ENCODE assay signal across 8 cellular contexts in genomic region chr19:35936738-35937268, GRCh38. TPM values are rescaled to one million over a fixed set of nuclear protein-coding genes. Genes with fewer than 3 reads are reported as not detected.
DNase-seq lines count a peak whose midpoint lies in the region; ATAC-seq lines count a peak whose summit lies in the region.

No MANE protein-coding gene starts in this region.

- peaks cover 2% of the 10 kb centered on the region for H3K27me3 Mint-ChIP-seq in activated CD8-positive, alpha-beta T cell treated with anti-CD3 and anti-CD28 coated beads, Interleukin-2, amount 10 ng/mL, durations not matched to agents 7 days and 5 days (ENCODE audit: low read depth)
- H3K27me3 Mint-ChIP-seq in stimulated activated naive B cell treated with anti-CD40 and anti-IgM and Interleukin-4, amounts not matched to agents 10 μg/mL and 1 μg/mL and 100 μg/mL, for 72 hours: peaks cover 22 to 23% of the 10 kb centered on the region in 2 donors

- peak overlapping the region; percentile 79 for H3K4me3 Mint-ChIP-seq in activated CD8-positive, alpha-beta T cell treated with anti-CD3 and anti-CD28 coated beads, Interleukin-2, amount 10 ng/mL, durations not matched to agents 7 days and 5 days
- peak overlapping the region; percentile 53 to 63 for H3K4me3 Mint-ChIP-seq in stimulated activated naive B cell treated with anti-CD40 and anti-IgM and Interleukin-4, amounts not matched to agents 10 μg/mL and 1 μg/mL and 100 μg/mL, for 72 hours

- H3K36me3 ChIP-seq in iPS-18a (ENCODE audit: control insufficient read depth, low read depth, low read length): no peaks in the 10 kb centered on the region

- no peak overlapping the region for H3K27ac Mint-ChIP-seq in activated CD8-positive, alpha-beta T cell treated with anti-CD3 and anti-CD28 coated beads, Interleukin-2, amount 10 ng/mL, durations not matched to agents 7 days and 5 days
- H3K27ac Mint-ChIP-seq in stimulated activated naive B cell treated with anti-CD40 and anti-IgM and Interleukin-4, amounts not matched to agents 10 μg/mL and 1 μg/mL and 100 μg/mL, for 72 hours: no peak overlapping the region

- H3K4me1 Mint-ChIP-seq in activated CD8-positive, alpha-beta T cell treated with anti-CD3 and anti-CD28 coated beads, Interleukin-2, amount 10 ng/mL, durations not matched to agents 7 days and 5 days (ENCODE audit: low read depth): peaks cover 37% of the 10 kb centered on the region
- H3K4me1 Mint-ChIP-seq in stimulated activated naive B cell treated with anti-CD40 and anti-IgM and Interleukin-4, amounts not matched to agents 10 μg/mL and 1 μg/mL and 100 μg/mL, for 72 hours: peaks cover 15 to 25% of the 10 kb centered on the region in 2 donors

- DNase-seq in NCI-H2227 (lab: John Stamatoyannopoulos, UW; ENCODE audit: unreplicated experiment) (peak; percentile 80), NCI-H2227 treated with DMSO at 0.1 percent for 48 hours (lab: John Stamatoyannopoulos, UW) (no peak), NCI-H2171 treated with DMSO at 0.1 percent for 48 hours (lab: John Stamatoyannopoulos, UW) (no peak), COLO668 (lab: John Stamatoyannopoulos, UW; ENCODE audit: unreplicated experiment) (no peak)
- DNase-seq in activated CD8-positive, alpha-beta T cell treated with anti-CD3 and anti-CD28 coated beads, Interleukin-2, amount 10 ng/mL, durations not matched to agents 7 days and 5 days: no peak
- DNase-seq in stimulated activated naive B cell treated with anti-CD40 and anti-IgM and Interleukin-4, amounts not matched to agents 10 μg/mL and 1 μg/mL and 100 μg/mL, for 72 hours: no peak

- H3K27ac ChIP-seq in iPS-18a (ENCODE audit: low read length): no peak overlapping the region

- H3K4me3 ChIP-seq in iPS-18a (ENCODE audit: low read length): peak overlapping the region; percentile 83

- no peaks in the 10 kb centered on the region for H3K9me3 Mint-ChIP-seq in activated CD8-positive, alpha-beta T cell treated with anti-CD3 and anti-CD28 coated beads, Interleukin-2, amount 10 ng/mL, durations not matched to agents 7 days and 5 days (ENCODE audit: insufficient read depth)
- H3K9me3 Mint-ChIP-seq in stimulated activated naive B cell treated with anti-CD40 and anti-IgM and Interleukin-4, amounts not matched to agents 10 μg/mL and 1 μg/mL and 100 μg/mL, for 72 hours: no peaks in the 10 kb centered on the region

- H3K36me3 Mint-ChIP-seq in activated CD8-positive, alpha-beta T cell treated with anti-CD3 and anti-CD28 coated beads, Interleukin-2, amount 10 ng/mL, durations not matched to agents 7 days and 5 days (ENCODE audit: low read depth): peaks cover 8% of the 10 kb centered on the region
- no peaks in the 10 kb centered on the region for H3K36me3 Mint-ChIP-seq in stimulated activated naive B cell treated with anti-CD40 and anti-IgM and Interleukin-4, amounts not matched to agents 10 μg/mL and 1 μg/mL and 100 μg/mL, for 72 hours

- CTCF ChIA-PET in activated CD8-positive, alpha-beta T cell treated with anti-CD3 and anti-CD28 coated beads, Interleukin-2, amount 10 ng/mL, durations not matched to agents 7 days and 5 days (lab: Charles Lee): interaction anchor here (1.3 kb wide), 1 partner anchor 22 kb away, joined by 3 read pairs; no protein-coding TSS in a partner anchor

- H3K27me3 ChIP-seq in iPS-18a (ENCODE audit: control insufficient read depth, insufficient read depth, low read length): no peaks in the 10 kb centered on the region

- ATAC-seq in activated CD8-positive, alpha-beta T cell treated with anti-CD3 and anti-CD28 coated beads, Interleukin-2, amount 10 ng/mL, durations not matched to agents 7 days and 5 days: no peak
- no peak for ATAC-seq in stimulated activated naive B cell treated with anti-CD40 and anti-IgM and Interleukin-4, amounts not matched to agents 10 μg/mL and 1 μg/mL and 100 μg/mL, for 72 hours (replicated peaks)
- no peak for ATAC-seq in HG03457 (IDR thresholded peaks at IDR 0.05; ENCODE audit: unreplicated experiment)

- peaks cover 20% of the 10 kb centered on the region for H3K4me1 ChIP-seq in iPS-18a (ENCODE audit: control insufficient read depth, low read depth, low read length)

- peak overlapping the region; percentile 65 for H3K9ac ChIP-seq in iPS-18a (ENCODE audit: low read length)

- POLR2A ChIA-PET in activated CD8-positive, alpha-beta T cell treated with anti-CD3 and anti-CD28 coated beads, Interleukin-2, amount 10 ng/mL, durations not matched to agents 7 days and 5 days (lab: Charles Lee): no interaction called here

- H3K9me3 ChIP-seq in iPS-18a (ENCODE audit: control insufficient read depth, low read depth, low read length): no peaks in the 10 kb centered on the region

RNA-seq across cellular contexts. Expression of gene LRFN3, which starts 0.6 kb away (rescaled TPM):
- total RNA-seq in activated CD8-positive, alpha-beta T cell treated with anti-CD3 and anti-CD28 coated beads, Interleukin-2, amount 10 ng/mL, durations not matched to agents 7 days and 5 days: 10 to 100 TPM in 1 of 2 experiments, 1 to 10 TPM in 1; 9.8 to 10.3 TPM

RNA-seq across cellular contexts. Expression of gene TYROBP, which starts 28.7 kb away (rescaled TPM):
- total RNA-seq in activated CD8-positive, alpha-beta T cell treated with anti-CD3 and anti-CD28 coated beads, Interleukin-2, amount 10 ng/mL, durations not matched to agents 7 days and 5 days: under 1 TPM; 0.52 to 0.71 TPM

RNA-seq across cellular contexts. Expression of gene HCST, which starts 34.5 kb away (rescaled TPM):
- 100 to 1,000 TPM; 196 to 216 TPM for total RNA-seq in activated CD8-positive, alpha-beta T cell treated with anti-CD3 and anti-CD28 coated beads, Interleukin-2, amount 10 ng/mL, durations not matched to agents 7 days and 5 days

RNA-seq across cellular contexts. Expression of gene NFKBID, which starts 36.5 kb away (rescaled TPM):
- 10 to 100 TPM; 39.0 to 40.7 TPM for total RNA-seq in activated CD8-positive, alpha-beta T cell treated with anti-CD3 and anti-CD28 coated beads, Interleukin-2, amount 10 ng/mL, durations not matched to agents 7 days and 5 days

RNA-seq across cellular contexts. Expression of gene SDHAF1, which starts 58.2 kb away (rescaled TPM):
- 10 to 100 TPM; 20.1 to 21.4 TPM for total RNA-seq in activated CD8-positive, alpha-beta T cell treated with anti-CD3 and anti-CD28 coated beads, Interleukin-2, amount 10 ng/mL, durations not matched to agents 7 days and 5 days
